ENCODE assay signal across 8 cellular contexts in genomic region chr5:61330341-61330878, GRCh38. TPM values are rescaled to one million over a fixed set of nuclear protein-coding genes. Genes with fewer than 3 reads are reported as not detected.
DNase-seq lines count a peak whose midpoint lies in the region; ATAC-seq and TF ChIP-seq lines count a peak whose summit lies in the region.

No MANE protein-coding gene starts in this region.

- peak overlapping the region; percentile 38 to 76 (median 66) for H3K9ac ChIP-seq in subcutaneous abdominal adipose tissue (ENCODE audit: low read length in 5 of 5)

- H3K9me3 ChIP-seq in RWPE2 (ENCODE audit: severe bottlenecking) (no peaks in the 10 kb centered on the region), left lung (no peaks in the 10 kb centered on the region), subcutaneous abdominal adipose tissue (ENCODE audit: control insufficient read depth in 5 of 5, low read length in 5 of 5) (no peaks in the 10 kb centered on the region)

- TF ChIP-seq CTCF in RWPE2 (IDR thresholded peaks at IDR 0.05; ENCODE audit: poor library complexity, severe bottlenecking) (no peak), left lung (IDR thresholded peaks at IDR 0.05) (no peak)

- peak; percentile 0 for ATAC-seq in HG03139 (IDR thresholded peaks at IDR 0.05; ENCODE audit: unreplicated experiment)
- peak; percentile 15 for ATAC-seq in RWPE2 (ENCODE audit: low read depth)
- ATAC-seq in left lung, result no peak
- no peak for ATAC-seq in HG03097 (IDR thresholded peaks at IDR 0.05; ENCODE audit: low FRiP score, unreplicated experiment)

- intact Hi-C loops in left lung (cut with DNase I), result no loop called here

- peak overlapping the region; percentile 74 for H3K4me3 ChIP-seq in RWPE2 (ENCODE audit: severe bottlenecking)
- peak overlapping the region; percentile 73 to 95 for H3K4me3 ChIP-seq in left lung
- peak overlapping the region; percentile 70 to 97 (median 92) for H3K4me3 ChIP-seq in subcutaneous abdominal adipose tissue (ENCODE audit: low read depth in 1 of 5, low read length in 5 of 5)

- peaks cover 29% of the 10 kb centered on the region for H3K4me1 ChIP-seq in RWPE2 (ENCODE audit: insufficient read depth, poor library complexity, severe bottlenecking)
- peaks cover 13 to 49% of the 10 kb centered on the region in 2 donors for H3K4me1 ChIP-seq in left lung
- H3K4me1 ChIP-seq in subcutaneous abdominal adipose tissue (ENCODE audit: control insufficient read depth in 5 of 5, insufficient read depth in 5 of 5, low read length in 5 of 5), result peaks cover 3 to 46% (median 40%) of the 10 kb centered on the region in 5 donors

- H3K36me3 ChIP-seq in RWPE2 (ENCODE audit: low read depth) (0 out of 2 replicates have a peak, but pooled peaks cover 1% of the 10 kb centered on the region), left lung (no peaks in the 10 kb centered on the region), subcutaneous abdominal adipose tissue (ENCODE audit: control insufficient read depth in 5 of 5, insufficient read depth in 5 of 5, low read length in 5 of 5) (no peaks in the 10 kb centered on the region)

- no peaks in the 10 kb centered on the region for H3K27me3 ChIP-seq in RWPE2 (ENCODE audit: insufficient read depth, poor library complexity, severe bottlenecking)
- peaks cover 0 to 19% of the 10 kb centered on the region in 2 donors for H3K27me3 ChIP-seq in left lung
- H3K27me3 ChIP-seq in subcutaneous abdominal adipose tissue (ENCODE audit: control insufficient read depth in 5 of 5, insufficient read depth in 4 of 5, low read length in 5 of 5), result no peaks in the 10 kb centered on the region

- DNase-seq in EH (ENCODE audit: low read depth) (peak; percentile 66), RWPE2 (ENCODE audit: low spot score) (no peak), left lung (peak in 1 of 2 donors; percentile 72), OCI-M2 (lab: John Stamatoyannopoulos, UW; ENCODE audit: unreplicated experiment) (no peak)

- H3K27ac ChIP-seq in RWPE2 (ENCODE audit: poor library complexity, severe bottlenecking), result peak overlapping the region; percentile 85
- peak overlapping the region; percentile 88 for H3K27ac ChIP-seq in cingulate gyrus (ENCODE audit: low read depth, low read length)
- peak overlapping the region; percentile 91 to 96 for H3K27ac ChIP-seq in left lung
- H3K27ac ChIP-seq in subcutaneous abdominal adipose tissue (ENCODE audit: low read depth, low read length), result peak overlapping the region; percentile 88

RNA-seq across cellular contexts. Expression of gene ZSWIM6, which starts 1.6 kb away (rescaled TPM):
- total RNA-seq in left lung, result 10 to 100 TPM; 17.5 to 20.3 TPM

Comparison
In these comparisons a context has a peak if more than half of its experiments do, and no peak if none do; other contexts are left out.
1. ATAC-seq: peak in HG03139 (single experiment) and RWPE2 (single experiment); none in left lung (single experiment) and HG03097 (single experiment).
2. Peak in every context shown above with its lines, with median percentiles within 50 percentile points of each other: H3K27ac ChIP-seq and H3K4me3 ChIP-seq.